Comparison of ENCODE assay signal across 9 cellular contexts in genomic region chr1:207672525-207673130, GRCh38. TPM values are rescaled to one million over a fixed set of nuclear protein-coding genes. Genes with fewer than 3 reads are reported as not detected.
DNase-seq lines count a peak whose midpoint lies in the region; ATAC-seq and TF ChIP-seq lines count a peak whose summit lies in the region.
"Had no signal": no experiment of that assay in that cellular context is flagged by ENCODE, and none has a peak within 500 bp of the region (broad histone marks: within the 10 kb centered on the region; RNA-seq: fewer than 3 reads in every experiment).

No MANE protein-coding gene starts in this region.

- no peak overlapping the region for H3K4me3 Mint-ChIP-seq in stimulated activated memory B cell treated with anti-CD40 and anti-IgM and Interleukin-4, amounts not matched to agents 10 μg/mL and 1 μg/mL and 100 μg/mL, for 72 hours

- H3K4me1 ChIP-seq in body of pancreas (peaks cover 7% of the 10 kb centered on the region), lower lobe of right lung (peaks cover 6% of the 10 kb centered on the region), ascending aorta (peaks cover 0 to 3% of the 10 kb centered on the region in 2 donors)

- no peak for ATAC-seq in body of pancreas
- ATAC-seq in lower lobe of right lung = peak in 1 of 2 donors; percentile 59
- no peak for ATAC-seq in stimulated activated memory B cell treated with anti-CD40 and anti-IgM and Interleukin-4, amounts not matched to agents 10 μg/mL and 1 μg/mL and 100 μg/mL, for 72 hours
- ATAC-seq in GM19324 (IDR thresholded peaks at IDR 0.05; ENCODE audit: low FRiP score, unreplicated experiment) = no peak

- H3K36me3 Mint-ChIP-seq in stimulated activated memory B cell treated with anti-CD40 and anti-IgM and Interleukin-4, amounts not matched to agents 10 μg/mL and 1 μg/mL and 100 μg/mL, for 72 hours = no peaks in the 10 kb centered on the region

- DNase-seq in AG08396 (ENCODE audit: low spot score) = peak; percentile 35
- DNase-seq in GM20000 (ENCODE audit: low spot score) = peak; percentile 56
- peak; percentile 76 for DNase-seq in NCI-H345 treated with DMSO at 0.1 percent for 48 hours (lab: John Stamatoyannopoulos, UW; ENCODE audit: unreplicated experiment)
- peak in 2 of 4 donors; percentile 47 to 48 for DNase-seq in body of pancreas
- DNase-seq in lower lobe of right lung = no peak
- no peak for DNase-seq in ascending aorta (ENCODE audit: low spot score in 2 of 2)

- TF ChIP-seq POLR2A in body of pancreas (IDR thresholded peaks at IDR 0.05) = no peak

- TF ChIP-seq CTCF in GM20000 (IDR thresholded peaks at IDR 0.05; ENCODE audit: extremely low read depth, missing control alignments) (peak; percentile 67), body of pancreas (IDR thresholded peaks at IDR 0.05) (peak in 5 of 7 experiments; percentile 23 to 51 (median 29)), lower lobe of right lung (IDR thresholded peaks at IDR 0.05) (peak; percentile 40), ascending aorta (IDR thresholded peaks at IDR 0.05) (peak in 1 of 3 experiments; percentile 9)

- no peaks in the 10 kb centered on the region for H3K9me3 Mint-ChIP-seq in stimulated activated memory B cell treated with anti-CD40 and anti-IgM and Interleukin-4, amounts not matched to agents 10 μg/mL and 1 μg/mL and 100 μg/mL, for 72 hours

- WGBS in body of pancreas, 2 donors = 19 to 25% methylated on average over 5 of the region's 5 CpGs

- intact Hi-C loops in body of pancreas (cut with DNase I) (no loop called here), lower lobe of right lung (cut with DNase I) (no loop called here), ascending aorta (cut with DNase I) (no loop called here)

- H3K27ac Mint-ChIP-seq in stimulated activated memory B cell treated with anti-CD40 and anti-IgM and Interleukin-4, amounts not matched to agents 10 μg/mL and 1 μg/mL and 100 μg/mL, for 72 hours = no peak overlapping the region

- H3K27me3 Mint-ChIP-seq in stimulated activated memory B cell treated with anti-CD40 and anti-IgM and Interleukin-4, amounts not matched to agents 10 μg/mL and 1 μg/mL and 100 μg/mL, for 72 hours = peaks cover 53% of the 10 kb centered on the region

- H3K9me3 ChIP-seq in body of pancreas (no peaks in the 10 kb centered on the region), lower lobe of right lung (no peaks in the 10 kb centered on the region), ascending aorta (no peaks in the 10 kb centered on the region)

- H3K4me1 Mint-ChIP-seq in stimulated activated memory B cell treated with anti-CD40 and anti-IgM and Interleukin-4, amounts not matched to agents 10 μg/mL and 1 μg/mL and 100 μg/mL, for 72 hours = peaks cover 41% of the 10 kb centered on the region

- H3K27ac ChIP-seq in body of pancreas (no peak overlapping the region), lower lobe of right lung (no peak overlapping the region), ascending aorta (no peak overlapping the region)
- H3K27ac ChIP-seq: cardiac muscle cell had no signal

- H3K27me3 ChIP-seq in body of pancreas (peaks cover 0 to 8% of the 10 kb centered on the region in 2 donors), lower lobe of right lung (ENCODE audit: low read depth) (peaks cover 32% of the 10 kb centered on the region), ascending aorta (no peaks in the 10 kb centered on the region)
- H3K27me3 ChIP-seq: cardiac muscle cell had no signal

- no peaks in the 10 kb centered on the region for H3K36me3 ChIP-seq in body of pancreas (replicated peaks in 1 of 2; ENCODE audit: insufficient read depth in 1 of 2, low read depth in 2 of 2)
- H3K36me3 ChIP-seq in lower lobe of right lung = no peaks in the 10 kb centered on the region
- no peaks in the 10 kb centered on the region for H3K36me3 ChIP-seq in ascending aorta
- H3K36me3 ChIP-seq: cardiac muscle cell had no signal

- H3K4me3 ChIP-seq in body of pancreas (no peak overlapping the region), lower lobe of right lung (no peak overlapping the region), ascending aorta (no peak overlapping the region)
- H3K4me3 ChIP-seq: cardiac muscle cell had no signal

RNA-seq across cellular contexts. Expression of gene CR1L, which starts 27.7 kb away (rescaled TPM):
- not detected for total RNA-seq in body of pancreas
- total RNA-seq in lower lobe of right lung = 1.3 TPM
- not detected for total RNA-seq in ascending aorta
- total RNA-seq: cardiac muscle cell had no signal

Comparison
In these comparisons a context has a peak if more than half of its experiments do, and no peak if none do; other contexts are left out.
1. DNase-seq: peak in AG08396 (single experiment), GM20000 (single experiment) and NCI-H345 treated with DMSO at 0.1 percent for 48 hours (single experiment); none in lower lobe of right lung (single experiment) and ascending aorta (0 of 2).